Comparison of ENCODE assay signal across 14 cellular contexts in the genomic region with DNA sequence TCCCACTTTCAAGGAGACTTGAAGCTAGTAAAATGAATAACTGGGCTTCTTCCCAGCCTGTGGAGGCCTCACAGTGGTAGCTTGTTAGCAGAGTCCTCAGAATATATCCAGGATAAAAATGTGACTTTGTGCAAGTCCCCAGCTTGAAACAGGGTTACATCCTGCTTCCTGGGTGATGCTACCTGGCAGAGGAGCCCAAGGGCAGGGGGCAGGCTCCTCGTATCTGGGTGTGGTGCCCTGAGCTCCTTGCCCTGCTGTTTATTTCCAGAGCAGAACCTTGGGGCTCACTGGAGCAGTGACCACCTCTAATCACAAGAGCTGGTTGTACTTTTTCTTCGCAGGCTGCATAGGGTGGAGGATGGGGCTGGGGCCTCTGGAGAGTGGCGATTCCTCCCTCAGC.
DNase-seq lines count a peak whose midpoint lies in the region; ATAC-seq, FAIRE-seq and TF ChIP-seq lines count a peak whose summit lies in the region.
"Had no signal": no experiment of that assay in that cellular context is flagged by ENCODE, and none has a peak within 500 bp of the region (broad histone marks: within the 10 kb centered on the region; RNA-seq: fewer than 3 reads in every experiment).

No MANE protein-coding gene starts in this region.

- no peak overlapping the region for H2AFZ ChIP-seq in HepG2 (ENCODE audit: low read length)

- H3K79me2 ChIP-seq in HepG2 (ENCODE audit: insufficient read depth, low read length): peaks cover 1% of the 10 kb centered on the region

- no peaks in the 10 kb centered on the region for H3K27me3 ChIP-seq in HepG2 (ENCODE audit: control insufficient read depth in 1 of 2, insufficient read depth in 2 of 2, low read length in 2 of 2)
- H3K27me3 ChIP-seq in right lobe of liver: no peaks in the 10 kb centered on the region
- no peaks in the 10 kb centered on the region for H3K27me3 ChIP-seq in aorta (ENCODE audit: control insufficient read depth in 1 of 2, insufficient read depth in 2 of 2, low read length in 1 of 2)
- H3K27me3 ChIP-seq: MG63 had no signal

- no peak for TF ChIP-seq RAD21 in HepG2 (CRISPR knock-in tag; IDR thresholded peaks at IDR 0.05)

- ATAC-seq in HepG2 (peak; percentile 16), right lobe of liver (no peak), natural killer cell (no peak), aorta (ENCODE audit: low FRiP score) (no peak), GM18868 (IDR thresholded peaks at IDR 0.05; ENCODE audit: unreplicated experiment) (no peak), HG02798 (IDR thresholded peaks at IDR 0.05; ENCODE audit: poor library complexity, unreplicated experiment) (no peak)
- no peak for ATAC-seq in activated naive CD4-positive, alpha-beta T cell treated with anti-CD3 and anti-CD28 coated beads, Interleukin-2, amount 50 U/mL, for 72 hours

- no peaks in the 10 kb centered on the region for H3K36me3 ChIP-seq in HepG2 (replicated peaks in 1 of 2; ENCODE audit: control insufficient read depth in 1 of 2, insufficient read depth in 2 of 2, low read length in 2 of 2)
- no peaks in the 10 kb centered on the region for H3K36me3 ChIP-seq in right lobe of liver
- H3K36me3 ChIP-seq in aorta (ENCODE audit: control insufficient read depth in 1 of 2, insufficient read depth in 2 of 2, low read length in 1 of 2): no peaks in the 10 kb centered on the region

- no peak for TF ChIP-seq CTCF in HepG2 (CRISPR knock-in tag; IDR thresholded peaks at IDR 0.05)
- TF ChIP-seq CTCF in right lobe of liver (IDR thresholded peaks at IDR 0.05): no peak
- TF ChIP-seq CTCF in natural killer cell (IDR thresholded peaks at IDR 0.05): no peak

- peak overlapping the region; percentile 21 for H3K4me3 Mint-ChIP-seq in natural killer cell
- H3K4me3 Mint-ChIP-seq: H9 had no signal

- no peak for FAIRE-seq in HepG2 (lab: Jason Lieb, UNC)

- H4K20me1 ChIP-seq in HepG2 (ENCODE audit: insufficient read depth, low read length): no peaks in the 10 kb centered on the region

- H3K4me3 ChIP-seq in HepG2 (replicated peaks in 1 of 3; ENCODE audit: insufficient read depth in 1 of 3, low read depth in 2 of 3, low read length in 3 of 3) (no peak overlapping the region), right lobe of liver (no peak overlapping the region), aorta (ENCODE audit: low read length in 2 of 2) (no peak overlapping the region)
- H3K4me3 ChIP-seq: MG63, SK-N-MC had no signal

- POLR2A ChIA-PET in HepG2 (lab: Yijun Ruan, JAX): interaction anchor here (1.0 kb wide), 1 partner anchor 16 kb away, joined by 3 read pairs; no protein-coding TSS in a partner anchor

- H3K27ac ChIP-seq in HepG2 (ENCODE audit: extremely low read length, insufficient read depth, low read length) (peak overlapping the region; percentile 23), right lobe of liver (no peak overlapping the region), aorta (ENCODE audit: low read depth in 1 of 2, low read length in 2 of 2) (peak overlapping the region; percentile 56 to 65)
- H3K27ac ChIP-seq: SK-N-MC had no signal

- peaks cover 0 to 10% of the 10 kb centered on the region in 2 donors for H3K36me3 Mint-ChIP-seq in activated naive CD4-positive, alpha-beta T cell treated with anti-CD3 and anti-CD28 coated beads, Interleukin-2, amount 50 U/mL, for 72 hours
- peaks cover 7% of the 10 kb centered on the region for H3K36me3 Mint-ChIP-seq in natural killer cell

- 60% methylated on average over 2 of the region's 3 CpGs for WGBS in HepG2 (ENCODE audit: low lambda C conversion rate)
- 17% methylated on average over 1 of the region's 3 CpGs for WGBS in right lobe of liver (ENCODE audit: insufficient coverage, low coverage, low lambda C conversion rate, missing lambda C conversion rate)
- 44 to 49% methylated on average over 3 of the region's 3 CpGs for WGBS in aorta, 2 donors

- intact Hi-C loops in HepG2 (cut with micrococcal nuclease; ENCODE audit: unreplicated experiment) (no loop called here), right lobe of liver (cut with DNase I) (no loop called here), natural killer cell (cut with micrococcal nuclease) (no loop called here), aorta (cut with DNase I) (no loop called here)

- in situ Hi-C loops in HepG2 (cut with HindIII; ENCODE audit: extremely low pct_ligation_motif_present, low pct_unique_long_range_greater_than_20kb): no loop called here

- CTCF ChIA-PET in HepG2 (lab: Yijun Ruan, JAX; ENCODE audit: low intra/inter-chr PET ratio, low total read pairs): no interaction called here

- no TSS peak for BruUV-seq in HepG2 (replicated peaks; lab: Mats Ljungman, UMichigan)

- H3K4me1 Mint-ChIP-seq in natural killer cell: peaks cover 85 to 94% of the 10 kb centered on the region in 2 donors

- TF ChIP-seq POLR2A in HepG2 (IDR thresholded peaks at IDR 0.05; ENCODE audit: insufficient read depth in 1 of 2, low read depth in 2 of 2, low read length in 2 of 2) (no peak), right lobe of liver (IDR thresholded peaks at IDR 0.05) (no peak)

- peak overlapping the region; percentile 94 to 97 for H3K27ac Mint-ChIP-seq in activated naive CD4-positive, alpha-beta T cell treated with anti-CD3 and anti-CD28 coated beads, Interleukin-2, amount 50 U/mL, for 72 hours
- H3K27ac Mint-ChIP-seq in natural killer cell: peak overlapping the region; percentile 92
- H3K27ac Mint-ChIP-seq: H9 had no signal

- H3K9me3 ChIP-seq in HepG2 (ENCODE audit: low read length): peaks cover 4% of the 10 kb centered on the region; the same call in 1 of the 2 replicates
- H3K9me3 ChIP-seq in right lobe of liver: no peaks in the 10 kb centered on the region
- H3K9me3 ChIP-seq in aorta (ENCODE audit: control insufficient read depth, low read length): no peaks in the 10 kb centered on the region

- H3K4me1 ChIP-seq in HepG2 (ENCODE audit: insufficient read depth, low read length) (peaks cover 50% of the 10 kb centered on the region), right lobe of liver (peaks cover 0 to 12% (median 0%) of the 10 kb centered on the region in 4 donors), aorta (ENCODE audit: control insufficient read depth in 1 of 2, insufficient read depth in 2 of 2, low read length in 2 of 2) (peaks cover 4 to 12% of the 10 kb centered on the region in 2 donors)

- no peaks in the 10 kb centered on the region for H3K27me3 Mint-ChIP-seq in natural killer cell (ENCODE audit: low read depth in 2 of 2)

- DNase-seq in HepG2 (ENCODE audit: low spot score) (no peak), right lobe of liver (no peak), natural killer cell (no peak), aorta (no peak), SKM-1 (lab: John Stamatoyannopoulos, UW; ENCODE audit: unreplicated experiment) (no peak)
- no peak for DNase-seq in activated naive CD4-positive, alpha-beta T cell treated with anti-CD3 and anti-CD28 coated beads, Interleukin-2, amount 50 U/mL, for 72 hours (ENCODE audit: low spot score in 2 of 2)
- DNase-seq: activated gamma-delta T cell, H9, MG63, NCI-H2171, occipital lobe had no signal

- H3K4me2 ChIP-seq in HepG2 (ENCODE audit: low read depth, low read length): 0 out of 2 replicates have a peak overlapping the region, but pooled peaks have one; percentile 45

- TF ChIP-seq EP300 in HepG2 (IDR thresholded peaks at IDR 0.05; ENCODE audit: low read depth in 2 of 2, low read length in 2 of 2): no peak
- no peak for TF ChIP-seq EP300 in HepG2 (CRISPR knock-in tag; IDR thresholded peaks at IDR 0.05; ENCODE audit: borderline replicate concordance)

- peaks cover 0 to 9% of the 10 kb centered on the region in 2 donors for H3K9me3 Mint-ChIP-seq in activated naive CD4-positive, alpha-beta T cell treated with anti-CD3 and anti-CD28 coated beads, Interleukin-2, amount 50 U/mL, for 72 hours
- H3K9me3 Mint-ChIP-seq in natural killer cell: no peaks in the 10 kb centered on the region

- H3K9ac ChIP-seq in HepG2 (ENCODE audit: insufficient read depth, low read depth, low read length): no peak overlapping the region; the same call in 1 of the 2 replicates

TF ChIP-seq in HepG2, 621 proteins besides CTCF, POLR2A, EP300 and RAD21 (continues in another document):
- TF ChIP-seq, protein P1, sequence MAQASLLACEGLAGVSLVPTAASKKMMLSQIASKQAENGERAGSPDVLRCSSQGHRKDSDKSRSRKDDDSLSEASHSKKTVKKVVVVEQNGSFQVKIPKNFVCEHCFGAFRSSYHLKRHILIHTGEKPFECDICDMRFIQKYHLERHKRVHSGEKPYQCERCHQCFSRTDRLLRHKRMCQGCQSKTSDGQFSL (CRISPR knock-in tag; IDR thresholded peaks at IDR 0.05): no peak
- TF ChIP-seq ZNF468 (CRISPR knock-in tag; IDR thresholded peaks at IDR 0.05) (no peak), ZNF510 (CRISPR knock-in tag; IDR thresholded peaks at IDR 0.05; ENCODE audit: low read depth) (no peak), TAF1 (CRISPR knock-in tag; IDR thresholded peaks at IDR 0.05) (no peak), MATR3 (CRISPR knock-in tag; IDR thresholded peaks at IDR 0.05) (no peak), ZNF563 (CRISPR knock-in tag; IDR thresholded peaks at IDR 0.05) (no peak), NFYB (CRISPR knock-in tag; IDR thresholded peaks at IDR 0.05) (no peak)
- TF ChIP-seq, protein P2, sequence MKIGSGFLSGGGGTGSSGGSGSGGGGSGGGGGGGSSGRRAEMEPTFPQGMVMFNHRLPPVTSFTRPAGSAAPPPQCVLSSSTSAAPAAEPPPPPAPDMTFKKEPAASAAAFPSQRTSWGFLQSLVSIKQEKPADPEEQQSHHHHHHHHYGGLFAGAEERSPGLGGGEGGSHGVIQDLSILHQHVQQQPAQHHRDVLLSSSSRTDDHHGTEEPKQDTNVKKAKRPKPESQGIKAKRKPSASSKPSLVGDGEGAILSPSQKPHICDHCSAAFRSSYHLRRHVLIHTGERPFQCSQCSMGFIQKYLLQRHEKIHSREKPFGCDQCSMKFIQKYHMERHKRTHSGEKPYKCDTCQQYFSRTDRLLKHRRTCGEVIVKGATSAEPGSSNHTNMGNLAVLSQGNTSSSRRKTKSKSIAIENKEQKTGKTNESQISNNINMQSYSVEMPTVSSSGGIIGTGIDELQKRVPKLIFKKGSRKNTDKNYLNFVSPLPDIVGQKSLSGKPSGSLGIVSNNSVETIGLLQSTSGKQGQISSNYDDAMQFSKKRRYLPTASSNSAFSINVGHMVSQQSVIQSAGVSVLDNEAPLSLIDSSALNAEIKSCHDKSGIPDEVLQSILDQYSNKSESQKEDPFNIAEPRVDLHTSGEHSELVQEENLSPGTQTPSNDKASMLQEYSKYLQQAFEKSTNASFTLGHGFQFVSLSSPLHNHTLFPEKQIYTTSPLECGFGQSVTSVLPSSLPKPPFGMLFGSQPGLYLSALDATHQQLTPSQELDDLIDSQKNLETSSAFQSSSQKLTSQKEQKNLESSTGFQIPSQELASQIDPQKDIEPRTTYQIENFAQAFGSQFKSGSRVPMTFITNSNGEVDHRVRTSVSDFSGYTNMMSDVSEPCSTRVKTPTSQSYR (CRISPR knock-in tag; IDR thresholded peaks at IDR 0.05; ENCODE audit: borderline replicate concordance): no peak

Comparison
In these comparisons a context has a peak if more than half of its experiments do, and no peak if none do; other contexts are left out.
1. H3K27ac ChIP-seq: peak in HepG2 (single experiment) and aorta (2 of 2); none in right lobe of liver (0 of 3).